ENCODE assay signal across 10 cellular contexts in the genomic region with DNA sequence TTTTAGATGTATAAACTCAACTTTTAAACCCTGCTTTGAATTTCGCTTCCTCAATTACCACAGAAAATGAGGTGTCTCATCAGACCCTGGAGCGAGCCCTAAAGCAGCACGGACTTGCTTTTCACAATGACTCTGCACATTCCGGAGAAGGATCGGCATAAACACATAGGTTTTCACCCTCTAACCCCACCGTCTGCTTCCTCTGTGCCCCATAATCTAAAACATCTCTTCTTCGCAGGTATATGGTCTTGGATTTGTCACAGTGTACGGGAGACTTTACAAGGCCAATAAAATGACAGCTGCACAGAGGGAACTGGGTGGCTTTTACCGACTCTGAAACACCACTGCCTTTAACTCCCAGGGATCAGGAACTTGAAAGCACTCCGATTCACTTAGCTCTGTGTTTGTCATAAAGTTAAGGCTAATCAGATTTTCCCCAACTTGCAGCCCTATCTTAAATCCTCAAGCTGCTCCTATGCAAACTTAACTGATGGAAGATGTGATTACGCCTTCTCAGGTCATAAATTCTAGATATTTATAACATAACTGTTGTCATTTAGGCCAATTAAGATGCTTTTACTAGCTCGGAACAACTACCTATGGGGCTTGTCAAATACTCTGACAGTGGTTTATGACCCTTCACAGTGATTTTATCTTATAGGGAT.
DNase-seq lines count a peak whose midpoint lies in the region; ATAC-seq and TF ChIP-seq lines count a peak whose summit lies in the region.
"Had no signal": no experiment of that assay in that cellular context is flagged by ENCODE, and none has a peak within 500 bp of the region (broad histone marks: within the 10 kb centered on the region; RNA-seq: fewer than 3 reads in every experiment).

No MANE protein-coding gene starts in this region.

- intact Hi-C loops in prostate gland (cut with DNase I), result no loop called here

- no peaks in the 10 kb centered on the region for H3K27me3 ChIP-seq in prostate gland (replicated peaks; ENCODE audit: insufficient read depth)

- TF ChIP-seq CTCF in prostate gland (IDR thresholded peaks at IDR 0.05), result no peak

- ATAC-seq in GM19395 (IDR thresholded peaks at IDR 0.05; ENCODE audit: unreplicated experiment) (peak; percentile 69), HG03521 (IDR thresholded peaks at IDR 0.05; ENCODE audit: unreplicated experiment) (peak; percentile 53)

- no peaks in the 10 kb centered on the region for H3K36me3 ChIP-seq in prostate gland

- no peak overlapping the region for H3K4me3 ChIP-seq in prostate gland

- WGBS in prostate gland, result 14% methylated on average over 12 of the region's 12 CpGs

- no peak for TF ChIP-seq POLR2A in prostate gland (IDR thresholded peaks at IDR 0.05)

- no peaks in the 10 kb centered on the region for H3K4me1 ChIP-seq in prostate gland (replicated peaks)

- H3K27ac ChIP-seq in prostate gland, result no peak overlapping the region

- DNase-seq in amniotic epithelial cell (ENCODE audit: low read depth) (peak; percentile 89), prostate gland (ENCODE audit: low spot score) (peak; percentile 21), NCI-H446 (lab: John Stamatoyannopoulos, UW) (no peak), RKO (ENCODE audit: low spot score) (no peak), DMS53 (lab: John Stamatoyannopoulos, UW) (no peak)
- no peak for DNase-seq in activated CD4-positive, CD25-positive, alpha-beta regulatory T cell treated with anti-CD3 and anti-CD28 coated beads, Interleukin-2, amount 50 U/mL, for 72 hours
- DNase-seq: activated T-cell treated with anti-CD3 and anti-CD28 coated beads, Interleukin-2, amount 50 U/mL, for 72 hours; Right ventricle myocardium superior had no signal

- H3K9me3 ChIP-seq in prostate gland, result no peaks in the 10 kb centered on the region

Comparison
In these comparisons a context has a peak if more than half of its experiments do, and no peak if none do; other contexts are left out.
1. DNase-seq: peak in amniotic epithelial cell (single experiment) and prostate gland (single experiment); none in activated CD4-positive, CD25-positive, alpha-beta regulatory T cell treated with anti-CD3 and anti-CD28 coated beads, Interleukin-2, amount 50 U/mL, for 72 hours (single experiment), NCI-H446 (0 of 2), RKO (single experiment) and DMS53 (single experiment).